In genomic region chr1:248243204-248243603, GRCh38 we compare ENCODE assay signal across 8 cellular contexts. TPM values are rescaled to one million over a fixed set of nuclear protein-coding genes. Genes with fewer than 3 reads are reported as not detected.
DNase-seq lines count a peak whose midpoint lies in the region; ATAC-seq and FAIRE-seq lines count a peak whose summit lies in the region.
"Had no signal": no experiment of that assay in that cellular context is flagged by ENCODE, and none has a peak within 500 bp of the region (broad histone marks: within the 10 kb centered on the region; RNA-seq: fewer than 3 reads in every experiment).

No MANE protein-coding gene starts in this region.

- peaks cover 3% of the 10 kb centered on the region for H3K4me1 Mint-ChIP-seq in activated CD8-positive, alpha-beta memory T cell treated with anti-CD3 and anti-CD28 coated beads, Interleukin-2, amount 10 ng/mL, durations not matched to agents 7 days and 5 days

- FAIRE-seq in urothelium cell line (lab: Jason Lieb, UNC): no peak

- H3K27ac Mint-ChIP-seq in activated CD8-positive, alpha-beta memory T cell treated with anti-CD3 and anti-CD28 coated beads, Interleukin-2, amount 10 ng/mL, durations not matched to agents 7 days and 5 days: no peak overlapping the region
- H3K27ac Mint-ChIP-seq: activated naive CD4-positive, alpha-beta T cell treated with anti-CD3 and anti-CD28 coated beads, Interleukin-2, amount 50 U/mL, for 24 hours had no signal

- no peak overlapping the region for H3K4me3 Mint-ChIP-seq in activated CD8-positive, alpha-beta memory T cell treated with anti-CD3 and anti-CD28 coated beads, Interleukin-2, amount 10 ng/mL, durations not matched to agents 7 days and 5 days
- H3K4me3 Mint-ChIP-seq: activated naive CD4-positive, alpha-beta T cell treated with anti-CD3 and anti-CD28 coated beads, Interleukin-2, amount 50 U/mL, for 24 hours had no signal

- ATAC-seq in HG03103 (IDR thresholded peaks at IDR 0.05; ENCODE audit: low read depth, unreplicated experiment): peak; percentile 91
- peak; percentile 51 for ATAC-seq in activated CD8-positive, alpha-beta memory T cell treated with anti-CD3 and anti-CD28 coated beads, Interleukin-2, amount 10 ng/mL, durations not matched to agents 7 days and 5 days

- no peaks in the 10 kb centered on the region for H3K27me3 Mint-ChIP-seq in activated CD8-positive, alpha-beta memory T cell treated with anti-CD3 and anti-CD28 coated beads, Interleukin-2, amount 10 ng/mL, durations not matched to agents 7 days and 5 days

- CTCF ChIA-PET in activated CD8-positive, alpha-beta memory T cell treated with anti-CD3 and anti-CD28 coated beads, Interleukin-2, amount 10 ng/mL, durations not matched to agents 7 days and 5 days (lab: Charles Lee): interaction anchor here (0.5 to 1.9 kb wide), 5 partner anchors 9 to 564 kb away, joined by 3 to 7 read pairs (median 3); no protein-coding TSS in a partner anchor

- peak; percentile 59 for DNase-seq in DMS53 treated with DMSO at 0.1 percent for 48 hours (lab: John Stamatoyannopoulos, UW; ENCODE audit: unreplicated experiment)
- DNase-seq in GM19240 (ENCODE audit: insufficient read length, low spot score): peak; percentile 45
- DNase-seq in NCI-H226: peak; percentile 1
- peak; percentile 47 for DNase-seq in activated CD8-positive, alpha-beta memory T cell treated with anti-CD3 and anti-CD28 coated beads, Interleukin-2, amount 10 ng/mL, durations not matched to agents 7 days and 5 days
- peak; percentile 31 for DNase-seq in iPS-NIHi7 (ENCODE audit: extremely low spot score)
- DNase-seq in urothelium cell line (ENCODE audit: low spot score): peak; percentile 73

- no peaks in the 10 kb centered on the region for H3K9me3 Mint-ChIP-seq in activated CD8-positive, alpha-beta memory T cell treated with anti-CD3 and anti-CD28 coated beads, Interleukin-2, amount 10 ng/mL, durations not matched to agents 7 days and 5 days (ENCODE audit: low read depth)
- H3K9me3 Mint-ChIP-seq: activated naive CD4-positive, alpha-beta T cell treated with anti-CD3 and anti-CD28 coated beads, Interleukin-2, amount 50 U/mL, for 24 hours had no signal

- H3K36me3 Mint-ChIP-seq in activated CD8-positive, alpha-beta memory T cell treated with anti-CD3 and anti-CD28 coated beads, Interleukin-2, amount 10 ng/mL, durations not matched to agents 7 days and 5 days: no peaks in the 10 kb centered on the region
- H3K36me3 Mint-ChIP-seq: activated naive CD4-positive, alpha-beta T cell treated with anti-CD3 and anti-CD28 coated beads, Interleukin-2, amount 50 U/mL, for 24 hours had no signal

RNA-seq across cellular contexts. Expression of gene OR2M4, which starts 12.0 kb away (rescaled TPM):
- not detected for total RNA-seq in activated CD8-positive, alpha-beta memory T cell treated with anti-CD3 and anti-CD28 coated beads, Interleukin-2, amount 10 ng/mL, durations not matched to agents 7 days and 5 days

RNA-seq across cellular contexts. Expression of gene OR2T33, which starts 34.6 kb away (rescaled TPM):
- not detected for total RNA-seq in activated CD8-positive, alpha-beta memory T cell treated with anti-CD3 and anti-CD28 coated beads, Interleukin-2, amount 10 ng/mL, durations not matched to agents 7 days and 5 days

RNA-seq across cellular contexts. Expression of gene OR2M3, which starts 46.1 kb away (rescaled TPM):
- not detected for total RNA-seq in activated CD8-positive, alpha-beta memory T cell treated with anti-CD3 and anti-CD28 coated beads, Interleukin-2, amount 10 ng/mL, durations not matched to agents 7 days and 5 days

Comparison
In these comparisons a context has a peak if more than half of its experiments do, and no peak if none do; other contexts are left out.
1. Peak in every context shown above with its lines: DNase-seq and ATAC-seq.
2. DNase-seq: peak in every context shown above with its lines; median percentile 73 in urothelium cell line; 59 in DMS53 treated with DMSO at 0.1 percent for 48 hours; 47 in activated CD8-positive, alpha-beta memory T cell treated with anti-CD3 and anti-CD28 coated beads, Interleukin-2, amount 10 ng/mL, durations not matched to agents 7 days and 5 days; 45 in GM19240; 31 in iPS-NIHi7; 1 in NCI-H226.